In the genomic region with DNA sequence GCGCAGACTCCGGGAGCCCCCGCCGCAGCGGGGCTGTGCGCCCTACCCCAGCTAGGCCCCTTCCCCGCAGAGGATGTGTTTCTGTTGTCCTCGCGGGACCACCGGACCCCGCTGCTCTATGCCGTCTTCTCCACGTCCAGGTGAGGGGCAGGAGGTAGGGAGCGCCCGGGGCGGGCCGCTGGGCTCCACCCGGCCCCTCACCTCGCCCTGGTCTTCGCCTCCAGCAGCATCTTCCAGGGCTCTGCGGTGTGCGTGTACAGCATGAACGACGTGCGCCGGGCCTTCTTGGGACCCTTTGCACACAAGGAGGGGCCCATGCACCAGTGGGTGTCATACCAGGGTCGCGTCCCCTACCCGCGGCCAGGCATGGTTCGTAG, we compare ENCODE assay signal across 11 cellular contexts. TPM values are rescaled to one million over a fixed set of nuclear protein-coding genes. Genes with fewer than 3 reads are reported as not detected.
DNase-seq lines count a peak whose midpoint lies in the region; ATAC-seq and TF ChIP-seq lines count a peak whose summit lies in the region.
"Had no signal": no experiment of that assay in that cellular context is flagged by ENCODE, and none has a peak within 500 bp of the region (broad histone marks: within the 10 kb centered on the region; RNA-seq: fewer than 3 reads in every experiment).

No MANE protein-coding gene starts in this region.

- DNase-seq in NT2/D1 (ENCODE audit: low read depth, low spot score) = no peak
- DNase-seq in esophagus muscularis mucosa (ENCODE audit: extremely low spot score) = no peak
- no peak for DNase-seq in stomach
- no peak for DNase-seq in activated naive CD4-positive, alpha-beta T cell (lab: John Stamatoyannopoulos, UW)
- DNase-seq: NCI-H1436 had no signal

- peaks cover 45% of the 10 kb centered on the region for H3K27me3 ChIP-seq in DOHH2 (ENCODE audit: control insufficient read depth, low read length)
- H3K27me3 ChIP-seq in NT2/D1 (ENCODE audit: insufficient read depth, insufficient read length) = no peaks in the 10 kb centered on the region
- H3K27me3 ChIP-seq in esophagus muscularis mucosa = peaks cover 0 to 40% (median 5%) of the 10 kb centered on the region in 4 donors
- H3K27me3 ChIP-seq in stomach = peaks cover 0 to 40% (median 26%) of the 10 kb centered on the region in 3 donors
- H3K27me3 ChIP-seq: uterus had no signal

- WGBS in esophagus muscularis mucosa = 59% methylated on average over 31 of the region's 31 CpGs
- 58 to 75% (median 63%) methylated on average over 24 to 31 of the region's 31 CpGs for WGBS in stomach, 5 donors

- TF ChIP-seq EP300 in esophagus muscularis mucosa (IDR thresholded peaks at IDR 0.05) (no peak), stomach (IDR thresholded peaks at IDR 0.05) (no peak)

- ATAC-seq in HG03460 (IDR thresholded peaks at IDR 0.05; ENCODE audit: unreplicated experiment) (no peak), HG03469 (IDR thresholded peaks at IDR 0.05; ENCODE audit: unreplicated experiment) (no peak)

- TF ChIP-seq POLR2A in esophagus muscularis mucosa (IDR thresholded peaks at IDR 0.05; ENCODE audit: low read depth) (no peak), stomach (IDR thresholded peaks at IDR 0.05) (no peak)

- intact Hi-C loops in esophagus muscularis mucosa (cut with DNase I) = loop anchor here (2.0 to 5.0 kb wide), 4 partner anchors 15 to 151 kb away; partner anchors contain the start of gene GNAT1
- intact Hi-C loops in stomach (cut with DNase I; ENCODE audit: low total_unique reads) = loop anchor here (5.0 to 10.0 kb wide), 2 partner anchors 49 to 81 kb away; partner anchors contain the start of gene GNAT1

- peak overlapping the region; percentile 50; the same call in 1 of the 2 replicates for H3K4me2 ChIP-seq in DOHH2 (ENCODE audit: low read length)

- H3K4me1 ChIP-seq in DOHH2 (ENCODE audit: control insufficient read depth, low read length) = peaks cover 13% of the 10 kb centered on the region
- peaks cover 41% of the 10 kb centered on the region for H3K4me1 ChIP-seq in NT2/D1 (ENCODE audit: insufficient read depth, insufficient read length)
- H3K4me1 ChIP-seq in esophagus muscularis mucosa = peaks cover 33 to 71% (median 54%) of the 10 kb centered on the region in 4 donors
- peaks cover 47 to 72% (median 65%) of the 10 kb centered on the region in 4 donors for H3K4me1 ChIP-seq in stomach

- H3K9me3 ChIP-seq in DOHH2 (ENCODE audit: control insufficient read depth, insufficient read depth, low read length) (no peaks in the 10 kb centered on the region), NT2/D1 (ENCODE audit: insufficient read depth, low read length) (no peaks in the 10 kb centered on the region), esophagus muscularis mucosa (no peaks in the 10 kb centered on the region), stomach (no peaks in the 10 kb centered on the region)
- H3K9me3 ChIP-seq: uterus had no signal

- H3K36me3 ChIP-seq in DOHH2 (ENCODE audit: control insufficient read depth, low read length) (no peaks in the 10 kb centered on the region), NT2/D1 (ENCODE audit: insufficient read depth, insufficient read length, low read length) (peaks cover 74% of the 10 kb centered on the region), esophagus muscularis mucosa (peaks cover 0 to 24% (median 9%) of the 10 kb centered on the region in 4 donors), stomach (peaks cover 8 to 54% (median 19%) of the 10 kb centered on the region in 4 donors)
- H3K36me3 ChIP-seq: uterus had no signal

- no peaks in the 10 kb centered on the region for H3F3A ChIP-seq in DOHH2 (ENCODE audit: control insufficient read depth, insufficient read depth)

- no peaks in the 10 kb centered on the region for H3K9me2 ChIP-seq in DOHH2 (replicated peaks; ENCODE audit: control insufficient read depth, low read length)

- H3K9ac ChIP-seq in NT2/D1 (ENCODE audit: insufficient read length, low read depth) = peak overlapping the region; percentile 53

- no peaks in the 10 kb centered on the region for H4K20me1 ChIP-seq in DOHH2 (ENCODE audit: control insufficient read depth, insufficient read depth, low read depth, low read length)

- H3K79me2 ChIP-seq in DOHH2 (ENCODE audit: control insufficient read depth, low read length) = no peaks in the 10 kb centered on the region

- TF ChIP-seq CTCF in DOHH2 (IDR thresholded peaks at IDR 0.05; ENCODE audit: low read depth, low read length, poor library complexity, severe bottlenecking) = no peak
- TF ChIP-seq CTCF in esophagus muscularis mucosa (IDR thresholded peaks at IDR 0.05) = no peak
- no peak for TF ChIP-seq CTCF in stomach (IDR thresholded peaks at IDR 0.05)

- H3K27ac ChIP-seq in DOHH2 (ENCODE audit: low read depth, low read length) = no peak overlapping the region
- peak overlapping the region in 1 of 4 donors; percentile 56 for H3K27ac ChIP-seq in esophagus muscularis mucosa (replicated peaks in 1 of 4)
- H3K27ac ChIP-seq in stomach = peak overlapping the region in 3 of 5 donors; percentile 41 to 79 (median 55)
- H3K27ac ChIP-seq: PC-9 had no signal

- H3K4me3 ChIP-seq in DOHH2 (ENCODE audit: low read length) (no peak overlapping the region), NT2/D1 (ENCODE audit: insufficient read length, low read depth) (no peak overlapping the region), esophagus muscularis mucosa (peak overlapping the region; percentile 39 to 57 (median 42)), stomach (peak overlapping the region; percentile 32 to 47 (median 38))
- H3K4me3 ChIP-seq: PC-9 had no signal

RNA-seq across cellular contexts. Expression of gene SEMA3B, which starts 4.7 kb away (rescaled TPM):
- 10 to 100 TPM; 37.4 to 66.6 (median 46.4) TPM for total RNA-seq in esophagus muscularis mucosa
- 100 to 1,000 TPM in 4 of 5 donors, 10 to 100 TPM in 1; 53.6 to 310 (median 129) TPM for total RNA-seq in stomach
- 10 to 100 TPM; 40.1 to 79.9 (median 42.0) TPM for polyA plus RNA-seq in stomach

RNA-seq across cellular contexts. Expression of gene LSMEM2, which starts 5.2 kb away (rescaled TPM):
- total RNA-seq in esophagus muscularis mucosa (not detected), stomach (not detected)
- polyA plus RNA-seq in stomach = under 1 TPM in 2 of 3 donors, not detected in 1; 0.31 to 0.58 TPM
- total RNA-seq: H4 had no signal

RNA-seq across cellular contexts. Expression of gene IFRD2, which starts 18.6 kb away (rescaled TPM):
- total RNA-seq in esophagus muscularis mucosa (100 to 1,000 TPM in 1 of 4 donors, 10 to 100 TPM in 3; 49.4 to 106 (median 85.8) TPM), stomach (100 to 1,000 TPM in 3 of 5 donors, 10 to 100 TPM in 2; 69.9 to 254 (median 193) TPM)
- 100 to 1,000 TPM in 2 of 3 donors, 10 to 100 TPM in 1; 98.1 to 118 (median 108) TPM for polyA plus RNA-seq in stomach

RNA-seq across cellular contexts. Expression of gene HYAL3, which starts 25.5 kb away (rescaled TPM):
- total RNA-seq in esophagus muscularis mucosa = 1 to 10 TPM; 2.1 to 6.7 (median 3.4) TPM
- 1 to 10 TPM in 3 of 5 donors, not detected in 2; 1.3 to 3.9 (median 1.3) TPM for total RNA-seq in stomach
- polyA plus RNA-seq in stomach = 1 to 10 TPM; 5.0 to 7.9 (median 7.7) TPM

RNA-seq across cellular contexts. Expression of gene NAA80, which starts 25.5 kb away (rescaled TPM):
- total RNA-seq in esophagus muscularis mucosa (1 to 10 TPM; 6.8 to 9.5 (median 8.0) TPM), stomach (100 to 1,000 TPM in 1 of 5 donors, 10 to 100 TPM in 3, 1 to 10 TPM in 1; 3.1 to 107 (median 22.3) TPM)
- 10 to 100 TPM in 1 of 3 donors, 1 to 10 TPM in 2; 8.7 to 16.4 (median 9.7) TPM for polyA plus RNA-seq in stomach

Comparison
In these comparisons a context has a peak if more than half of its experiments do, and no peak if none do; other contexts are left out.
1. H3K4me3 ChIP-seq: peak in esophagus muscularis mucosa (4 of 4) and stomach (4 of 4); none in DOHH2 (single experiment) and NT2/D1 (single experiment).